ENCODE assay signal across 32 cellular contexts in the genomic region with DNA sequence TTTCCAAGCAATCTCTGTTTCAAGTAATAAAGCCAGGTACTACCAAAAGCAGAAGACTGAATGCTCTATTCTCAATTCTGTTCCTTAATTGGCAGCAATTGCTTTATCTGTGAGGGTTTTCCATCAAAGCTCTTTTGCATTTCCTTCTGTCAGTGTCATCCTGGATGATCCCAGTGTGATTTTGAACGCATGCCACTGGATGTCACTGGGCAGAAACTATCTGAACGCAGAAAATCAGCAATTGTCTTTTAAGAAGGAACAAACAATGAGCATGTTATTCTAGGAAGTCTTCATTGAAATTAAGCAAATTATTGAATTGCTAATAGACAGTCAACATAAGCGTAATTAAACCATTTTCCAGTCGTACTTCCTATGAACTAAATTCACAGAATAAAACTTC.
"Had no signal": no experiment of that assay in that cellular context is flagged by ENCODE, and none has a peak within 500 bp of the region (broad histone marks: within the 10 kb centered on the region; RNA-seq: fewer than 3 reads in every experiment).

No MANE protein-coding gene starts in this region.

- H3K27ac Mint-ChIP-seq: activated CD4-positive, alpha-beta memory T cell treated with anti-CD3 and anti-CD28 coated beads for 36 hours; activated CD4-positive, alpha-beta T cell treated with anti-CD3 and anti-CD28 coated beads for 36 hours; activated CD4-positive, alpha-beta T cell treated with anti-CD3 and anti-CD28 coated beads, Interleukin-2, amount 10 ng/mL, durations not matched to agents 24 days and 14 days; activated CD8-positive, alpha-beta memory T cell treated with anti-CD3 and anti-CD28 coated beads, Interleukin-2, amount 10 ng/mL, durations not matched to agents 7 days and 5 days; activated CD8-positive, alpha-beta T cell treated with anti-CD3 and anti-CD28 coated beads, Interleukin-2, amount 10 ng/mL, durations not matched to agents 7 days and 5 days; activated naive CD4-positive, alpha-beta T cell treated with anti-CD3 and anti-CD28 coated beads for 36 hours; activated naive CD4-positive, alpha-beta T cell treated with anti-CD3 and anti-CD28 coated beads, Interleukin-2, amount 50 U/mL, for 24 hours; activated naive CD8-positive, alpha-beta T cell treated with anti-CD3 and anti-CD28 coated beads for 36 hours; activated naive CD8-positive, alpha-beta T cell treated with anti-CD3 and anti-CD28 coated beads, Interleukin-2, amount 50 U/mL, for 24 hours; activated T-helper 1 cell treated with anti-CD3 and anti-CD28 coated beads, Interleukin-12 subunit alpha, Interleukin-12 subunit beta, Interleukin-2, Interleukin-4 antibody, amounts not matched to agents 30 ng/mL and 10 ng/mL and 1 ng/mL, durations not matched to agents 14 hours and 24 hours and 36 hours; activated T-helper 2 cell treated with anti-CD3 and anti-CD28 coated beads, Interferon-gamma antibody, Interleukin-2, Interleukin-4, amounts not matched to agents 10 μg/mL and 5 μg/mL and 100 μg/mL, durations not matched to agents 14 hours and 24 hours and 36 hours; brain; effector memory CD8-positive, alpha-beta T cell had no signal

- H3K4me3 ChIP-seq: ascending aorta, breast epithelium, cardiac muscle cell, esophagus muscularis mucosa, gastroesophageal sphincter had no signal

- H3K4me1 Mint-ChIP-seq: activated CD4-positive, alpha-beta T cell treated with anti-CD3 and anti-CD28 coated beads for 36 hours; activated CD4-positive, alpha-beta T cell treated with anti-CD3 and anti-CD28 coated beads, Interleukin-2, amount 10 ng/mL, durations not matched to agents 24 days and 14 days; activated CD8-positive, alpha-beta memory T cell treated with anti-CD3 and anti-CD28 coated beads, Interleukin-2, amount 10 ng/mL, durations not matched to agents 7 days and 5 days; activated naive CD4-positive, alpha-beta T cell treated with anti-CD3 and anti-CD28 coated beads, Interleukin-2, amount 50 U/mL, for 24 hours; activated naive CD8-positive, alpha-beta T cell treated with anti-CD3 and anti-CD28 coated beads for 36 hours; activated naive CD8-positive, alpha-beta T cell treated with anti-CD3 and anti-CD28 coated beads, Interleukin-2, amount 50 U/mL, for 24 hours; central memory CD8-positive, alpha-beta T cell had no signal

- H3K36me3 ChIP-seq: ascending aorta, breast epithelium, cardiac muscle cell, esophagus muscularis mucosa, gastroesophageal sphincter had no signal

- H3K27me3 ChIP-seq: ascending aorta, breast epithelium, cardiac muscle cell, esophagus muscularis mucosa, foreskin keratinocyte, gastroesophageal sphincter had no signal

- FAIRE-seq: colon had no signal

- DNase-seq: activated CD4-positive, alpha-beta memory T cell treated with anti-CD3 and anti-CD28 coated beads for 36 hours; activated CD4-positive, alpha-beta T cell treated with anti-CD3 and anti-CD28 coated beads for 36 hours; activated CD4-positive, alpha-beta T cell treated with anti-CD3 and anti-CD28 coated beads, Interleukin-2, amount 10 ng/mL, durations not matched to agents 24 days and 14 days; activated CD4-positive, CD25-positive, alpha-beta regulatory T cell; activated CD4-positive, CD25-positive, alpha-beta regulatory T cell treated with anti-CD3 and anti-CD28 coated beads, Interleukin-2, amount 50 U/mL, for 72 hours; activated CD8-positive, alpha-beta memory T cell treated with anti-CD3 and anti-CD28 coated beads, Interleukin-2, amount 10 ng/mL, durations not matched to agents 7 days and 5 days; activated CD8-positive, alpha-beta memory T cell treated with anti-CD3 and anti-CD28 coated beads, Interleukin-2, amount 50 U/mL, for 4 hours; activated CD8-positive, alpha-beta T cell treated with anti-CD3 and anti-CD28 coated beads, Interleukin-2, amount 10 ng/mL, durations not matched to agents 7 days and 5 days; activated effector memory CD4-positive, alpha-beta T cell treated with anti-CD3 and anti-CD28 coated beads, Interleukin-2, amount 50 U/mL, for 16 hours; activated naive CD4-positive, alpha-beta T cell treated with anti-CD3 and anti-CD28 coated beads for 36 hours; activated naive CD8-positive, alpha-beta T cell treated with anti-CD3 and anti-CD28 coated beads for 36 hours; activated naive CD8-positive, alpha-beta T cell treated with anti-CD3 and anti-CD28 coated beads, Interleukin-2, amount 50 U/mL, for 24 hours; activated T-cell treated with anti-CD3 and anti-CD28 coated beads, Interleukin-2, amount 50 U/mL, for 1 hour; activated T-cell treated with anti-CD3 and anti-CD28 coated beads, Interleukin-2, amount 50 U/mL, for 48 hours; cortex of kidney; dermis blood vessel endothelial cell; effector CD4-positive, alpha-beta T cell; effector memory CD8-positive, alpha-beta T cell; erythroblast; foreskin keratinocyte; T-helper 2 cell had no signal

- H3K4me3 Mint-ChIP-seq: activated CD4-positive, alpha-beta memory T cell treated with anti-CD3 and anti-CD28 coated beads for 36 hours; activated CD4-positive, alpha-beta T cell treated with anti-CD3 and anti-CD28 coated beads for 36 hours; activated CD4-positive, alpha-beta T cell treated with anti-CD3 and anti-CD28 coated beads, Interleukin-2, amount 10 ng/mL, durations not matched to agents 24 days and 14 days; activated CD8-positive, alpha-beta memory T cell treated with anti-CD3 and anti-CD28 coated beads, Interleukin-2, amount 10 ng/mL, durations not matched to agents 7 days and 5 days; activated CD8-positive, alpha-beta T cell treated with anti-CD3 and anti-CD28 coated beads, Interleukin-2, amount 10 ng/mL, durations not matched to agents 7 days and 5 days; activated naive CD4-positive, alpha-beta T cell treated with anti-CD3 and anti-CD28 coated beads for 36 hours; activated naive CD4-positive, alpha-beta T cell treated with anti-CD3 and anti-CD28 coated beads, Interleukin-2, amount 50 U/mL, for 24 hours; activated naive CD8-positive, alpha-beta T cell treated with anti-CD3 and anti-CD28 coated beads for 36 hours; activated naive CD8-positive, alpha-beta T cell treated with anti-CD3 and anti-CD28 coated beads, Interleukin-2, amount 50 U/mL, for 24 hours; activated T-helper 1 cell treated with anti-CD3 and anti-CD28 coated beads, Interleukin-12 subunit alpha, Interleukin-12 subunit beta, Interleukin-2, Interleukin-4 antibody, amounts not matched to agents 30 ng/mL and 10 ng/mL and 1 ng/mL, durations not matched to agents 14 hours and 24 hours and 36 hours; brain; central memory CD8-positive, alpha-beta T cell; effector memory CD8-positive, alpha-beta T cell had no signal

- H3K27me3 Mint-ChIP-seq: activated CD4-positive, alpha-beta memory T cell treated with anti-CD3 and anti-CD28 coated beads for 36 hours; activated CD4-positive, alpha-beta T cell treated with anti-CD3 and anti-CD28 coated beads for 36 hours; activated CD4-positive, alpha-beta T cell treated with anti-CD3 and anti-CD28 coated beads, Interleukin-2, amount 10 ng/mL, durations not matched to agents 24 days and 14 days; activated CD8-positive, alpha-beta memory T cell treated with anti-CD3 and anti-CD28 coated beads, Interleukin-2, amount 10 ng/mL, durations not matched to agents 7 days and 5 days; activated naive CD4-positive, alpha-beta T cell treated with anti-CD3 and anti-CD28 coated beads, Interleukin-2, amount 50 U/mL, for 24 hours; activated naive CD8-positive, alpha-beta T cell treated with anti-CD3 and anti-CD28 coated beads for 36 hours; activated naive CD8-positive, alpha-beta T cell treated with anti-CD3 and anti-CD28 coated beads, Interleukin-2, amount 50 U/mL, for 24 hours; central memory CD8-positive, alpha-beta T cell; effector memory CD8-positive, alpha-beta T cell had no signal

- H3K36me3 Mint-ChIP-seq: activated CD8-positive, alpha-beta memory T cell treated with anti-CD3 and anti-CD28 coated beads, Interleukin-2, amount 10 ng/mL, durations not matched to agents 7 days and 5 days; brain had no signal

- H3K27ac ChIP-seq: ascending aorta, breast epithelium, cardiac muscle cell, esophagus muscularis mucosa, foreskin keratinocyte, gastroesophageal sphincter had no signal

- ATAC-seq: activated CD4-positive, alpha-beta T cell treated with anti-CD3 and anti-CD28 coated beads for 36 hours; activated CD8-positive, alpha-beta memory T cell treated with anti-CD3 and anti-CD28 coated beads, Interleukin-2, amount 10 ng/mL, durations not matched to agents 7 days and 5 days; activated CD8-positive, alpha-beta T cell treated with anti-CD3 and anti-CD28 coated beads, Interleukin-2, amount 10 ng/mL, durations not matched to agents 7 days and 5 days; activated naive CD8-positive, alpha-beta T cell treated with anti-CD3 and anti-CD28 coated beads, Interleukin-2, amount 50 U/mL, for 24 hours; effector memory CD8-positive, alpha-beta T cell; foreskin keratinocyte; gastroesophageal sphincter had no signal
